8 cellular contexts compared by ENCODE assay signal in the genomic region with DNA sequence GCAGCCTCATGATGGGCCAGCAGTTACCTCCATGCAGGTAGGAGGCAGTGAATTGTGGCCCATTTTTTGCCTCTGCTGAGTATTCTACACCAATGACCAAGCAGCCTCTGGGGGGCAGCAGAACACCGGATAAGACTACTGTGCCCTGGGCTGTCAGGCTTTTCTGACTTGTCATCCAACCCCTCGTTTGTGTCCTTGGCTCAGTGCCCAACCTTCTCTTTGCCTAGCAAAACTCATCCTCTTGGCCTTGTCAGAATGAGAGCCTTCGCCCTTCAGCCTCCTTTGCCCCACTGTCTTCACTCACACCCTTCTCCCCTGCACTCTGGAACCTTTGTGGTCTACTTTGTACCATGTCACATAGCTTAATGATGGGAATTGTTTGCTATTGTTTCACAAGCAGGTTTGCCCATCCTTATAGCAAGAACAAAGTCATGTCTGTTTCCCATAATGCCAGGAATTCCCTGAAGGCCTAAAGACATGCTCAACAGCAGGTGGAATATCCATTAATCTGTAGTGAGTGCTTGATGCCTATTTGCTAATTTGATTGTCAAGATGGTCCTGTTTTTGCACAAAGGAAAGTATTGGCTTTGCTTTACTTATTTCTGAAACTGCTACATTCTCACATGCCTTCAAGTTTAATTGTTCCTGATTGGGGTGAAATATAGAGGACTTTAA.
A peak's percentile ranks its signal among the peaks of the same experiment; 100 is the strongest.
DNase-seq lines count a peak whose midpoint lies in the region; ATAC-seq and TF ChIP-seq lines count a peak whose summit lies in the region.

No MANE protein-coding gene starts in this region.

- no peaks in the 10 kb centered on the region for H3K9me3 ChIP-seq in OCI-LY1 (ENCODE audit: low read length)

- no TSS peak for BruUV-seq in Calu3 (replicated peaks; lab: Mats Ljungman, UMichigan)

- H3K9me3 Mint-ChIP-seq in Calu3 (ENCODE audit: low read depth, unreplicated experiment), result no peaks in the 10 kb centered on the region
- no peaks in the 10 kb centered on the region for H3K9me3 Mint-ChIP-seq in naive thymus-derived CD8-positive, alpha-beta T cell

- in situ Hi-C loops in KBM-7 (cut with MboI; ENCODE audit: low pct_unique_long_range_greater_than_20kb, low sequenced_read_pairs), result no loop called here

- no peak overlapping the region for H2AFZ ChIP-seq in OCI-LY1 (ENCODE audit: low read length)

- H3F3A ChIP-seq in OCI-LY1 (ENCODE audit: insufficient read depth, low read length), result no peaks in the 10 kb centered on the region

- no peaks in the 10 kb centered on the region for H3K36me3 ChIP-seq in OCI-LY1 (ENCODE audit: insufficient read depth, low read length)

- H3K27ac Mint-ChIP-seq in Calu3 (ENCODE audit: unreplicated experiment), result no peak overlapping the region
- no peak overlapping the region for H3K27ac Mint-ChIP-seq in naive thymus-derived CD8-positive, alpha-beta T cell

- POLR2A ChIA-PET in naive thymus-derived CD8-positive, alpha-beta T cell (lab: Charles Lee), result no interaction called here

- H3K9me2 ChIP-seq in OCI-LY1 (ENCODE audit: low read depth, low read length), result no peaks in the 10 kb centered on the region

- no peaks in the 10 kb centered on the region for H4K20me1 ChIP-seq in OCI-LY1 (ENCODE audit: insufficient read depth, low read length)

- CTCF ChIA-PET in Calu3 (lab: Charles Lee), result interaction anchor here (1.1 to 2.5 kb wide), 3 partner anchors 224 to 551 kb away, joined by 5 to 23 read pairs (median 8); a partner anchor contains a TSS

- H3K79me2 ChIP-seq in OCI-LY1 (ENCODE audit: insufficient read depth, low read length), result no peaks in the 10 kb centered on the region

- H3K36me3 Mint-ChIP-seq in Calu3 (ENCODE audit: insufficient read depth, unreplicated experiment), result no peaks in the 10 kb centered on the region
- no peaks in the 10 kb centered on the region for H3K36me3 Mint-ChIP-seq in naive thymus-derived CD8-positive, alpha-beta T cell

- intact Hi-C loops in Calu3 (cut with micrococcal nuclease; ENCODE audit: unreplicated experiment), result loop anchor here (1.0 to 2.0 kb wide), 3 partner anchors 136 to 551 kb away; no protein-coding TSS in a partner anchor

- H3K4me2 ChIP-seq in OCI-LY1 (ENCODE audit: low read length), result no peak overlapping the region

- no peaks in the 10 kb centered on the region for H3K4me1 ChIP-seq in OCI-LY1 (ENCODE audit: insufficient read depth, low read length, severe bottlenecking)

- H3K27ac ChIP-seq in OCI-LY1 (ENCODE audit: low read depth, low read length, poor library complexity, severe bottlenecking), result no peak overlapping the region

- H3K27me3 ChIP-seq in OCI-LY1 (ENCODE audit: insufficient read depth, low read length), result no peaks in the 10 kb centered on the region

- TF ChIP-seq CTCF in Calu3 (IDR thresholded peaks at IDR 0.05; ENCODE audit: unreplicated experiment) (peak; percentile 70), OCI-LY1 (IDR thresholded peaks at IDR 0.05; ENCODE audit: low read length) (peak; percentile 74)

- no peaks in the 10 kb centered on the region for H3K4me1 Mint-ChIP-seq in Calu3 (ENCODE audit: low read depth, unreplicated experiment)
- H3K4me1 Mint-ChIP-seq in naive thymus-derived CD8-positive, alpha-beta T cell, result peaks cover 6 to 14% (median 11%) of the 10 kb centered on the region in 4 donors

- H3K9ac ChIP-seq in OCI-LY1 (ENCODE audit: low read length), result no peak overlapping the region

- H3K4me3 ChIP-seq in OCI-LY1 (ENCODE audit: low read depth, low read length, poor library complexity, severe bottlenecking), result no peak overlapping the region

- DNase-seq in Calu3 (peak; percentile 92), KBM-7 (peak; percentile 71)
- peak; percentile 84 for DNase-seq in activated CD8-positive, alpha-beta memory T cell treated with anti-CD3 and anti-CD28 coated beads, Interleukin-2, amount 50 U/mL, for 48 hours
- peak; percentile 39 to 81 (median 58) for DNase-seq in naive thymus-derived CD8-positive, alpha-beta T cell
- peak; percentile 52 for DNase-seq in stimulated activated naive CD4-positive, alpha-beta T cell treated with Interleukin-2 at 50 U/mL for 16 hours (lab: John Stamatoyannopoulos, UW)

- H3K4me3 Mint-ChIP-seq in Calu3 (ENCODE audit: low read depth, unreplicated experiment), result no peak overlapping the region
- H3K4me3 Mint-ChIP-seq in naive thymus-derived CD8-positive, alpha-beta T cell, result no peak overlapping the region

- peak; percentile 92 for ATAC-seq in GM21526 (IDR thresholded peaks at IDR 0.05; ENCODE audit: low FRiP score, unreplicated experiment)
- ATAC-seq in esophagus mucosa, result peak; percentile 89
- ATAC-seq in naive thymus-derived CD8-positive, alpha-beta T cell, result peak; percentile 72 to 82

- no peaks in the 10 kb centered on the region for H3K27me3 Mint-ChIP-seq in Calu3 (ENCODE audit: unreplicated experiment)
- H3K27me3 Mint-ChIP-seq in naive thymus-derived CD8-positive, alpha-beta T cell, result peaks cover 0 to 7% (median 0%) of the 10 kb centered on the region in 5 donors
